30 cellular contexts compared by ENCODE assay signal in the genomic region with DNA sequence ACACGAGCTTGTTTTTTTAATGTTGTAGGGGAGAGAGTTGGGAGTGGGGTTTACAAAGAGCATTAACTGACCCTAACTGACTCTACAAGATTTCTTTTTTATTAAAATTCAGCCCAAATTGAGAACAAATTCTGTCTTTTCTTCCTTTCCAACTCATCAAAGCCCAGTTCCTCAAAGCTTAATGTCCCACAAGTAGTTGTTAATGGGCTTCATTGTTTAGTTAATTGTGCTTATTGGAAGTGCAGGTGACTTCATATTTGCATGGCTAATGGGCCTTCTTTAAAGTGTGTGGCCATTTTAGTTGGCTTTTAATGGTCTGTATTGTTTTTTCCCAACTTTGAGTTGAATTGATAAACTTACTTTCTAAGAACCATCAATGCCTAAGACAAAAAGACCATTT. TPM values are rescaled to one million over a fixed set of nuclear protein-coding genes. Genes with fewer than 3 reads are reported as not detected.
"Had no signal": no experiment of that assay in that cellular context is flagged by ENCODE, and none has a peak within 500 bp of the region (broad histone marks: within the 10 kb centered on the region; RNA-seq: fewer than 3 reads in every experiment).

No MANE protein-coding gene starts in this region.

- ATAC-seq: activated naive CD4-positive, alpha-beta T cell treated with anti-CD3 and anti-CD28 coated beads, Interleukin-2, amount 50 U/mL, for 72 hours; activated naive CD8-positive, alpha-beta T cell treated with anti-CD3 and anti-CD28 coated beads, Interleukin-2, amount 50 U/mL, for 24 hours; activated T-cell treated with anti-CD3 and anti-CD28 coated beads, Interleukin-2, amount 50 U/mL, for 4 hours; body of pancreas had no signal

- H3K4me3 Mint-ChIP-seq: activated CD4-positive, alpha-beta memory T cell treated with anti-CD3 and anti-CD28 coated beads for 36 hours; activated CD4-positive, alpha-beta T cell treated with anti-CD3 and anti-CD28 coated beads, Interleukin-2, amount 10 ng/mL, durations not matched to agents 24 days and 14 days; activated naive CD8-positive, alpha-beta T cell treated with anti-CD3 and anti-CD28 coated beads, Interleukin-2, amount 50 U/mL, for 24 hours; activated T-cell treated with anti-CD3 and anti-CD28 coated beads, Interleukin-2, amount 50 U/mL, for 4 hours; T-helper 1 cell treated with Interleukin-12 subunit alpha and Interleukin-12 subunit beta and Interleukin-4 antibody, amounts not matched to agents 30 μg/mL and 1 μg/mL, for 36 hours had no signal

- H3K36me3 ChIP-seq: ascending aorta, Peyer's patch had no signal

- H3K9me3 Mint-ChIP-seq: activated CD4-positive, alpha-beta memory T cell treated with anti-CD3 and anti-CD28 coated beads for 36 hours; activated CD4-positive, alpha-beta T cell treated with anti-CD3 and anti-CD28 coated beads, Interleukin-2, amount 10 ng/mL, durations not matched to agents 24 days and 14 days; activated naive CD8-positive, alpha-beta T cell treated with anti-CD3 and anti-CD28 coated beads, Interleukin-2, amount 50 U/mL, for 24 hours; activated T-cell treated with anti-CD3 and anti-CD28 coated beads, Interleukin-2, amount 50 U/mL, for 4 hours; T-helper 1 cell treated with Interleukin-12 subunit alpha and Interleukin-12 subunit beta and Interleukin-4 antibody, amounts not matched to agents 30 μg/mL and 1 μg/mL, for 36 hours had no signal

- H3K9me3 ChIP-seq: ascending aorta, body of pancreas, Peyer's patch had no signal

- DNase-seq: activated CD4-positive, alpha-beta memory T cell treated with anti-CD3 and anti-CD28 coated beads for 36 hours; activated CD4-positive, alpha-beta T cell treated with anti-CD3 and anti-CD28 coated beads, Interleukin-2, amount 10 ng/mL, durations not matched to agents 24 days and 14 days; activated CD4-positive, CD25-positive, alpha-beta regulatory T cell treated with anti-CD3 and anti-CD28 coated beads, Interleukin-2, amount 50 U/mL, for 72 hours; activated CD8-positive, alpha-beta memory T cell treated with anti-CD3 and anti-CD28 coated beads for 24 hours; activated effector memory CD4-positive, alpha-beta T cell treated with anti-CD3 and anti-CD28 coated beads, Interleukin-2, amount 50 U/mL, for 16 hours; activated naive CD4-positive, alpha-beta T cell treated with Interleukin-2 at 50 U/mL for 16 hours; activated naive CD8-positive, alpha-beta T cell treated with anti-CD3 and anti-CD28 coated beads, Interleukin-2, amount 50 U/mL, for 24 hours; activated T-cell treated with anti-CD3 and anti-CD28 coated beads, Interleukin-2, amount 50 U/mL, for 4 hours; amniotic stem cell; body of pancreas; central memory CD4-positive, alpha-beta T cell; Kasumi-1; KBM-7; NCI-H1048; NCI-H1417; NCI-H1694; NCI-H2029; NCI-H2107; NCI-H2171 treated with DMSO at 0.1 percent for 48 hours; NCI-H226; NCI-H510A; NCI-H526 treated with DMSO at 0.1 percent for 48 hours; NK-92 treated with Interleukin-12 subunit alpha and Interleukin-12 subunit beta, amount 100 ng/mL, for 24 hours; Peyer's patch; Right ventricle myocardium superior had no signal

- H3K4me1 Mint-ChIP-seq: activated CD4-positive, alpha-beta T cell treated with anti-CD3 and anti-CD28 coated beads, Interleukin-2, amount 10 ng/mL, durations not matched to agents 24 days and 14 days; activated naive CD8-positive, alpha-beta T cell treated with anti-CD3 and anti-CD28 coated beads, Interleukin-2, amount 50 U/mL, for 24 hours had no signal

- H3K4me3 ChIP-seq: ascending aorta, body of pancreas, Peyer's patch had no signal

- H3K4me1 ChIP-seq: Peyer's patch had no signal

- H3K27me3 Mint-ChIP-seq: activated CD4-positive, alpha-beta memory T cell treated with anti-CD3 and anti-CD28 coated beads for 36 hours; activated CD4-positive, alpha-beta T cell treated with anti-CD3 and anti-CD28 coated beads, Interleukin-2, amount 10 ng/mL, durations not matched to agents 24 days and 14 days had no signal

- H3K27ac ChIP-seq: ascending aorta, body of pancreas, Peyer's patch, RWPE1 had no signal

- H3K27ac Mint-ChIP-seq: activated CD4-positive, alpha-beta memory T cell treated with anti-CD3 and anti-CD28 coated beads for 36 hours; activated CD4-positive, alpha-beta T cell treated with anti-CD3 and anti-CD28 coated beads, Interleukin-2, amount 10 ng/mL, durations not matched to agents 24 days and 14 days; activated naive CD4-positive, alpha-beta T cell treated with anti-CD3 and anti-CD28 coated beads, Interleukin-2, amount 50 U/mL, for 72 hours; activated naive CD8-positive, alpha-beta T cell treated with anti-CD3 and anti-CD28 coated beads, Interleukin-2, amount 50 U/mL, for 24 hours; T-helper 1 cell treated with Interleukin-12 subunit alpha and Interleukin-12 subunit beta and Interleukin-4 antibody, amounts not matched to agents 30 μg/mL and 1 μg/mL, for 36 hours had no signal

- H3K36me3 Mint-ChIP-seq: activated CD4-positive, alpha-beta memory T cell treated with anti-CD3 and anti-CD28 coated beads for 36 hours; activated naive CD4-positive, alpha-beta T cell treated with anti-CD3 and anti-CD28 coated beads, Interleukin-2, amount 50 U/mL, for 72 hours had no signal

- H3K27me3 ChIP-seq: ascending aorta, body of pancreas, Peyer's patch had no signal

RNA-seq across cellular contexts. Expression of a gene that starts 39.8 kb away (rescaled TPM):
- total RNA-seq: activated CD4-positive, alpha-beta memory T cell treated with anti-CD3 and anti-CD28 coated beads for 36 hours; activated CD4-positive, alpha-beta T cell treated with anti-CD3 and anti-CD28 coated beads, Interleukin-2, amount 10 ng/mL, durations not matched to agents 24 days and 14 days; bronchial epithelial cell had no signal
